Comparison of ENCODE assay signal across 19 cellular contexts in genomic region chr3:17125738-17126137, GRCh38.
"Had no signal": no experiment of that assay in that cellular context is flagged by ENCODE, and none has a peak within 500 bp of the region (broad histone marks: within the 10 kb centered on the region; RNA-seq: fewer than 3 reads in every experiment).

No MANE protein-coding gene starts in this region.

- H3K27me3 ChIP-seq: esophagus squamous epithelium, gastroesophageal sphincter, stomach, transverse colon had no signal

- H3K9me3 ChIP-seq: esophagus squamous epithelium, gastroesophageal sphincter, mucosa of descending colon, ovary, thoracic aorta, transverse colon had no signal

- H3K36me3 ChIP-seq: esophagus squamous epithelium, gastroesophageal sphincter, ovary, stomach, thoracic aorta, transverse colon had no signal

- H3K27ac ChIP-seq: esophagus squamous epithelium, gastroesophageal sphincter, ovary, stomach, thoracic aorta, transverse colon had no signal

- H3K27ac Mint-ChIP-seq: naive thymus-derived CD8-positive, alpha-beta T cell; progenitor cell of endocrine pancreas had no signal

- H3K4me3 ChIP-seq: esophagus squamous epithelium, gastroesophageal sphincter, mucosa of descending colon, ovary, stomach, thoracic aorta, transverse colon had no signal

- H3K27me3 Mint-ChIP-seq: naive thymus-derived CD8-positive, alpha-beta T cell; progenitor cell of endocrine pancreas had no signal

- H3K4me1 ChIP-seq: esophagus squamous epithelium, gastroesophageal sphincter, stomach, transverse colon had no signal

- ATAC-seq: gastroesophageal sphincter; left lobe of liver; mucosa of descending colon; naive thymus-derived CD8-positive, alpha-beta T cell; right cardiac atrium had no signal

- H3K4me3 Mint-ChIP-seq: naive thymus-derived CD8-positive, alpha-beta T cell had no signal

- DNase-seq: dermis blood vessel endothelial cell; esophagus squamous epithelium; foreskin fibroblast; glutamatergic neuron; islet precursor cell; mucosa of descending colon; naive thymus-derived CD8-positive, alpha-beta T cell; ovary; right cardiac atrium; small intestine; stimulated activated CD4-positive, alpha-beta T cell treated with anti-CD3 and anti-CD28 coated beads, Interleukin-12 subunit alpha, Interleukin-12 subunit beta, amount 100 ng/mL, for 4 hours; stimulated activated naive CD4-positive, alpha-beta T cell; stomach; substantia nigra; transverse colon had no signal
